32 cellular contexts compared by ENCODE assay signal in the genomic region with DNA sequence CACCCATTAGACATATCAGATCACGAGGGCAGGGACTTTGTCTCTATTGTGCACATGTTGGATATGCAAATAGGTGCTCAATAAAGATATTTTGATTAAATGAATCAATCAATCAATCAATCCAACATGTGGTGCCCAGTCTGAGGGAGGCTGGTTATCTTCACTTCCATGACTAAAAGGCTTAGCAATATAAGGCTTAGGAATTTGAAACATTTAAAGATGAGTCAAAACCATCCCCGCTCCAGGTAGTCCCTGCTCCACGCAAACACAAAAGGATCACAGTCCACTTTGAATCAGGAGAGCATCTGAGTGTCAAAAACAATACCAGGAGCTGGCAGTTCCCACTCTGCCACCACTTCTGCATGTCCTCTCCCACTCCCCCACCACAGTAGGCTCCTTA. TPM values are rescaled to one million over a fixed set of nuclear protein-coding genes. Genes with fewer than 3 reads are reported as not detected.
"Had no signal": no experiment of that assay in that cellular context is flagged by ENCODE, and none has a peak within 500 bp of the region (broad histone marks: within the 10 kb centered on the region; RNA-seq: fewer than 3 reads in every experiment).

No MANE protein-coding gene starts in this region.

- H3K27ac ChIP-seq: breast epithelium, cardiac muscle cell, colonic mucosa, epithelial cell of prostate had no signal

- H3K27me3 ChIP-seq: breast epithelium, cardiac muscle cell, colonic mucosa, gastroesophageal sphincter had no signal

- H3K36me3 ChIP-seq: breast epithelium, cardiac muscle cell, colonic mucosa, gastroesophageal sphincter had no signal

- DNase-seq: activated CD4-positive, alpha-beta memory T cell treated with anti-CD3 and anti-CD28 coated beads for 36 hours; activated CD4-positive, alpha-beta T cell treated with anti-CD3 and anti-CD28 coated beads for 36 hours; activated CD4-positive, alpha-beta T cell treated with anti-CD3 and anti-CD28 coated beads, Interleukin-2, amount 10 ng/mL, durations not matched to agents 24 days and 14 days; activated CD4-positive, CD25-positive, alpha-beta regulatory T cell; activated CD4-positive, CD25-positive, alpha-beta regulatory T cell treated with anti-CD3 and anti-CD28 coated beads, Interleukin-2, amount 50 U/mL, for 72 hours; activated CD8-positive, alpha-beta memory T cell treated with anti-CD3 and anti-CD28 coated beads, Interleukin-2, amount 10 ng/mL, durations not matched to agents 7 days and 5 days; activated CD8-positive, alpha-beta memory T cell treated with anti-CD3 and anti-CD28 coated beads, Interleukin-2, amount 50 U/mL, for 4 hours; activated CD8-positive, alpha-beta T cell treated with anti-CD3 and anti-CD28 coated beads, Interleukin-2, amount 10 ng/mL, durations not matched to agents 7 days and 5 days; activated gamma-delta T cell; activated naive CD4-positive, alpha-beta T cell; activated naive CD4-positive, alpha-beta T cell treated with anti-CD3 and anti-CD28 coated beads, Interleukin-2, amount 10 ng/mL, durations not matched to agents 7 days and 5 days; activated naive CD8-positive, alpha-beta T cell treated with anti-CD3 and anti-CD28 coated beads, Interleukin-2, amount 10 ng/mL, durations not matched to agents 7 days and 5 days; activated T-cell treated with anti-CD3 and anti-CD28 coated beads, Interleukin-2, amount 50 U/mL, for 1 hour; activated T-cell treated with anti-CD3 and anti-CD28 coated beads, Interleukin-2, amount 50 U/mL, for 48 hours; amygdala; aorta; central memory CD4-positive, alpha-beta T cell; cerebellar nuclear complex; colonic mucosa; effector CD8-positive, alpha-beta T cell; foreskin fibroblast; head of caudate nucleus; T-helper 2 cell had no signal

- H3K4me3 ChIP-seq: breast epithelium, cardiac muscle cell, colonic mucosa, gastroesophageal sphincter had no signal

- H3K9me3 ChIP-seq: breast epithelium, colonic mucosa, gastroesophageal sphincter had no signal

- H3K4me1 ChIP-seq: breast epithelium, colonic mucosa had no signal

- ATAC-seq: activated CD4-positive, alpha-beta T cell treated with anti-CD3 and anti-CD28 coated beads for 36 hours; activated CD8-positive, alpha-beta memory T cell treated with anti-CD3 and anti-CD28 coated beads, Interleukin-2, amount 10 ng/mL, durations not matched to agents 7 days and 5 days; activated CD8-positive, alpha-beta T cell treated with anti-CD3 and anti-CD28 coated beads, Interleukin-2, amount 10 ng/mL, durations not matched to agents 7 days and 5 days; activated naive CD4-positive, alpha-beta T cell treated with anti-CD3 and anti-CD28 coated beads, Interleukin-2, amount 50 U/mL, for 72 hours; gastroesophageal sphincter had no signal

- FAIRE-seq: endometrium, endothelial cell of umbilical vein had no signal

RNA-seq across cellular contexts. Expression of gene PRICKLE2, which starts 25.8 kb away (rescaled TPM):
- total RNA-seq: activated CD4-positive, alpha-beta memory T cell treated with anti-CD3 and anti-CD28 coated beads for 36 hours; activated CD4-positive, alpha-beta T cell treated with anti-CD3 and anti-CD28 coated beads for 36 hours; activated CD4-positive, alpha-beta T cell treated with anti-CD3 and anti-CD28 coated beads, Interleukin-2, amount 10 ng/mL, durations not matched to agents 24 days and 14 days; activated CD8-positive, alpha-beta memory T cell treated with anti-CD3 and anti-CD28 coated beads for 36 hours; activated CD8-positive, alpha-beta memory T cell treated with anti-CD3 and anti-CD28 coated beads, Interleukin-2, amount 10 ng/mL, durations not matched to agents 7 days and 5 days; activated CD8-positive, alpha-beta T cell treated with anti-CD3 and anti-CD28 coated beads, Interleukin-2, amount 10 ng/mL, durations not matched to agents 7 days and 5 days; activated naive CD4-positive, alpha-beta T cell treated with anti-CD3 and anti-CD28 coated beads, Interleukin-2, amount 50 U/mL, for 72 hours; activated naive CD8-positive, alpha-beta T cell treated with anti-CD3 and anti-CD28 coated beads, Interleukin-2, amount 10 ng/mL, durations not matched to agents 7 days and 5 days; T-helper 1 cell treated with Interleukin-12 subunit alpha and Interleukin-12 subunit beta and Interleukin-4 antibody, amounts not matched to agents 30 ng/mL and 1 ng/mL, for 36 hours had no signal
